In the genomic region with DNA sequence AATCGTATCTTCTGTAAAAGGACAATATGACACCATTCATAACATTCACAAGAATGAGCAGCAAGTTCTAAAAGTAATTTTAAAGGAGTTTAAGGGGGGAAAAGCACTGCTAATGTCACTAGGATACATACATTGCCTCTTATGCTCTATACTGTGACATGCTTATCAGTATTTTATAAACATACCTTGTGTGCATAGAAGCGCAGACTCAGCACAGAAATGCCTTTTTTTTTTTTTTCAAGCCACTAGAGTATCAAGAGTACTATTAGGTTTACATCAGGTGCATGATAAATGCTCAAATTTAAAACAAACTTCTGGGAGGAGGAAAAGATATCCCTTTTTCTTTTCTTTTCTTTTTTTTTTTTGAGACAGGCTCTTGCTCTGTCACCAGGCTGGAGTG, we compare ENCODE assay signal across 22 cellular contexts. TPM values are rescaled to one million over a fixed set of nuclear protein-coding genes. Genes with fewer than 3 reads are reported as not detected.
A peak's percentile ranks its signal among the peaks of the same experiment; 100 is the strongest.
DNase-seq lines count a peak whose midpoint lies in the region; ATAC-seq, FAIRE-seq and TF ChIP-seq lines count a peak whose summit lies in the region.
"Had no signal": no experiment of that assay in that cellular context is flagged by ENCODE, and none has a peak within 500 bp of the region (broad histone marks: within the 10 kb centered on the region; RNA-seq: fewer than 3 reads in every experiment).

No MANE protein-coding gene starts in this region.

- H3K9me3 Mint-ChIP-seq in CD4-positive, CD25-positive, alpha-beta regulatory T cell = no peaks in the 10 kb centered on the region
- no peaks in the 10 kb centered on the region for H3K9me3 Mint-ChIP-seq in mesothelial cell of epicardium
- H3K9me3 Mint-ChIP-seq in stimulated activated naive B cell treated with anti-CD40 and anti-IgM and Interleukin-4, amounts not matched to agents 10 μg/mL and 1 μg/mL and 100 μg/mL, for 72 hours = no peaks in the 10 kb centered on the region

- H3K27ac Mint-ChIP-seq in CD4-positive, CD25-positive, alpha-beta regulatory T cell = peak overlapping the region in 2 of 3 donors; percentile 74 to 86
- peak overlapping the region; percentile 23 for H3K27ac Mint-ChIP-seq in mesothelial cell of epicardium
- peak overlapping the region; percentile 79 for H3K27ac Mint-ChIP-seq in stimulated activated naive B cell treated with anti-CD40 and anti-IgM and Interleukin-4, amounts not matched to agents 10 μg/mL and 1 μg/mL and 100 μg/mL, for 72 hours

- DNase-seq in CD4-positive, CD25-positive, alpha-beta regulatory T cell = no peak
- DNase-seq in mesothelial cell of epicardium (ENCODE audit: low spot score in 2 of 2, unreplicated experiment in 2 of 2) (no peak), HAP-1 (ENCODE audit: low spot score in 2 of 2) (no peak), coronary artery (ENCODE audit: low spot score) (no peak), kidney (no peak)
- DNase-seq in stimulated activated naive B cell treated with anti-CD40 and anti-IgM and Interleukin-4, amounts not matched to agents 10 μg/mL and 1 μg/mL and 100 μg/mL, for 72 hours = no peak
- DNase-seq: COR-L47; EL; NCI-H1048; NCI-H1436 treated with DMSO at 0.1 percent for 48 hours; NCI-H2029 treated with DMSO at 0.1 percent for 48 hours; NCI-H2171 treated with DMSO at 0.1 percent for 48 hours; NCI-H446 treated with DMSO at 0.1 percent for 48 hours; NK-92 treated with Interleukin-12 subunit alpha and Interleukin-12 subunit beta, amount 100 ng/mL, for 24 hours; PC-9 had no signal

- no peak overlapping the region for H3K27ac ChIP-seq in CD4-positive, CD25-positive, alpha-beta regulatory T cell (ENCODE audit: insufficient read depth, low read length, poor library complexity, severe bottlenecking)
- H3K27ac ChIP-seq in OCI-LY1 (ENCODE audit: low read depth, low read length, poor library complexity, severe bottlenecking) (peak overlapping the region; percentile 38), coronary artery (no peak overlapping the region), kidney (ENCODE audit: low read depth in 2 of 2, low read length in 2 of 2) (no peak overlapping the region)
- H3K27ac ChIP-seq: BLaER1, KMS-11, PC-9, SJSA1 had no signal

- no peak overlapping the region for H2AFZ ChIP-seq in OCI-LY1 (ENCODE audit: low read length)
- H2AFZ ChIP-seq: PC-9 had no signal

- H3K9ac ChIP-seq in OCI-LY1 (ENCODE audit: low read length) (no peak overlapping the region), kidney (ENCODE audit: low read length in 2 of 2) (no peak overlapping the region)
- H3K9ac ChIP-seq: BLaER1, KMS-11 had no signal

- no peaks in the 10 kb centered on the region for H3K9me2 ChIP-seq in OCI-LY1 (ENCODE audit: low read depth, low read length)

- H3K4me3 Mint-ChIP-seq in CD4-positive, CD25-positive, alpha-beta regulatory T cell = no peak overlapping the region
- no peak overlapping the region for H3K4me3 Mint-ChIP-seq in mesothelial cell of epicardium
- no peak overlapping the region for H3K4me3 Mint-ChIP-seq in stimulated activated naive B cell treated with anti-CD40 and anti-IgM and Interleukin-4, amounts not matched to agents 10 μg/mL and 1 μg/mL and 100 μg/mL, for 72 hours

- in situ Hi-C loops in HAP-1 (cut with MboI; ENCODE audit: low sequenced_read_pairs) = no loop called here

- H3K4me1 Mint-ChIP-seq in CD4-positive, CD25-positive, alpha-beta regulatory T cell = peaks cover 0 to 2% (median 0%) of the 10 kb centered on the region in 4 donors
- H3K4me1 Mint-ChIP-seq in mesothelial cell of epicardium = peaks cover 3% of the 10 kb centered on the region
- peaks cover 15 to 25% of the 10 kb centered on the region in 2 donors for H3K4me1 Mint-ChIP-seq in stimulated activated naive B cell treated with anti-CD40 and anti-IgM and Interleukin-4, amounts not matched to agents 10 μg/mL and 1 μg/mL and 100 μg/mL, for 72 hours

- H3K27me3 ChIP-seq in CD4-positive, CD25-positive, alpha-beta regulatory T cell (ENCODE audit: control insufficient read depth, insufficient read depth, low read length) = no peaks in the 10 kb centered on the region
- H3K27me3 ChIP-seq in OCI-LY1 (ENCODE audit: insufficient read depth, low read length) (no peaks in the 10 kb centered on the region), HAP-1 (ENCODE audit: low read depth) (no peaks in the 10 kb centered on the region)
- H3K27me3 ChIP-seq: BLaER1, SJSA1 had no signal

- ATAC-seq in CD4-positive, CD25-positive, alpha-beta regulatory T cell (ENCODE audit: low read depth in 2 of 2) = no peak
- no peak for ATAC-seq in stimulated activated naive B cell treated with anti-CD40 and anti-IgM and Interleukin-4, amounts not matched to agents 10 μg/mL and 1 μg/mL and 100 μg/mL, for 72 hours (replicated peaks)
- ATAC-seq: HepG2 had no signal

- no peak for FAIRE-seq in kidney (lab: Jason Lieb, UNC)
- FAIRE-seq: HepG2 had no signal

- no peak for TF ChIP-seq CTCF in OCI-LY1 (IDR thresholded peaks at IDR 0.05; ENCODE audit: low read length)
- no peak for TF ChIP-seq CTCF in mesothelial cell of epicardium (IDR thresholded peaks at IDR 0.05; ENCODE audit: unreplicated experiment)
- TF ChIP-seq CTCF in coronary artery (IDR thresholded peaks at IDR 0.05) = no peak
- no peak for TF ChIP-seq CTCF in kidney (IDR thresholded peaks at IDR 0.05; ENCODE audit: borderline replicate concordance, extremely low read depth, insufficient read depth)

- H3K36me3 ChIP-seq in CD4-positive, CD25-positive, alpha-beta regulatory T cell (ENCODE audit: control insufficient read depth, insufficient read depth, low read length) = peaks cover 23% of the 10 kb centered on the region
- H3K36me3 ChIP-seq in OCI-LY1 (ENCODE audit: insufficient read depth, low read length) (peaks cover 32% of the 10 kb centered on the region), HAP-1 (replicated peaks) (peaks cover 34% of the 10 kb centered on the region), kidney (ENCODE audit: control insufficient read depth in 1 of 2, insufficient read depth in 2 of 2, low read length in 2 of 2) (peaks cover 20 to 30% of the 10 kb centered on the region in 2 donors)

- peaks cover 15% of the 10 kb centered on the region for H3K36me3 Mint-ChIP-seq in CD4-positive, CD25-positive, alpha-beta regulatory T cell
- H3K36me3 Mint-ChIP-seq in mesothelial cell of epicardium = peaks cover 15% of the 10 kb centered on the region
- peaks cover 12 to 27% of the 10 kb centered on the region in 2 donors for H3K36me3 Mint-ChIP-seq in stimulated activated naive B cell treated with anti-CD40 and anti-IgM and Interleukin-4, amounts not matched to agents 10 μg/mL and 1 μg/mL and 100 μg/mL, for 72 hours

- H3K4me1 ChIP-seq in CD4-positive, CD25-positive, alpha-beta regulatory T cell (ENCODE audit: control insufficient read depth, insufficient read depth, low read length, poor library complexity, severe bottlenecking) = no peaks in the 10 kb centered on the region
- H3K4me1 ChIP-seq in OCI-LY1 (ENCODE audit: insufficient read depth, low read length, severe bottlenecking) (peaks cover 32% of the 10 kb centered on the region), HAP-1 (peaks cover 3% of the 10 kb centered on the region; the same call in 1 of the 2 replicates), kidney (ENCODE audit: control insufficient read depth in 1 of 2, insufficient read depth in 1 of 2, low read depth in 1 of 2, low read length in 2 of 2) (no peaks in the 10 kb centered on the region)
- H3K4me1 ChIP-seq: BLaER1 had no signal

- intact Hi-C loops in kidney (cut with DNase I) = no loop called here

- H4K20me1 ChIP-seq in OCI-LY1 (ENCODE audit: insufficient read depth, low read length) = no peaks in the 10 kb centered on the region
- H4K20me1 ChIP-seq: BLaER1 had no signal

- H3K4me2 ChIP-seq in OCI-LY1 (ENCODE audit: low read length) = no peak overlapping the region
- H3K4me2 ChIP-seq: BLaER1, KMS-11, PC-9 had no signal

- no peaks in the 10 kb centered on the region for H3K27me3 Mint-ChIP-seq in CD4-positive, CD25-positive, alpha-beta regulatory T cell
- no peaks in the 10 kb centered on the region for H3K27me3 Mint-ChIP-seq in mesothelial cell of epicardium (ENCODE audit: low read depth)
- H3K27me3 Mint-ChIP-seq in stimulated activated naive B cell treated with anti-CD40 and anti-IgM and Interleukin-4, amounts not matched to agents 10 μg/mL and 1 μg/mL and 100 μg/mL, for 72 hours = no peaks in the 10 kb centered on the region

- no peaks in the 10 kb centered on the region for H3F3A ChIP-seq in OCI-LY1 (ENCODE audit: insufficient read depth, low read length)

- no peak overlapping the region for H3K4me3 ChIP-seq in CD4-positive, CD25-positive, alpha-beta regulatory T cell (ENCODE audit: low read depth, low read length)
- H3K4me3 ChIP-seq in OCI-LY1 (ENCODE audit: low read depth, low read length, poor library complexity, severe bottlenecking) (no peak overlapping the region), HAP-1 (no peak overlapping the region), coronary artery (no peak overlapping the region), kidney (ENCODE audit: low read length in 2 of 2) (no peak overlapping the region)
- H3K4me3 ChIP-seq: BLaER1, PC-9, SJSA1 had no signal

- H3K79me2 ChIP-seq in OCI-LY1 (ENCODE audit: insufficient read depth, low read length) = no peaks in the 10 kb centered on the region

- no peaks in the 10 kb centered on the region for H3K9me3 ChIP-seq in CD4-positive, CD25-positive, alpha-beta regulatory T cell (ENCODE audit: control insufficient read depth in 2 of 2, low read length in 2 of 2)
- H3K9me3 ChIP-seq in OCI-LY1 (ENCODE audit: low read length) = no peaks in the 10 kb centered on the region
- no peaks in the 10 kb centered on the region for H3K9me3 ChIP-seq in HAP-1
- no peaks in the 10 kb centered on the region for H3K9me3 ChIP-seq in kidney (ENCODE audit: control insufficient read depth in 1 of 2, low read length in 2 of 2)
- H3K9me3 ChIP-seq: BLaER1, SJSA1 had no signal

RNA-seq across cellular contexts. Expression of gene SMARCC2, which starts 13.6 kb away (rescaled TPM):
- 153 TPM for total RNA-seq in CD4-positive, CD25-positive, alpha-beta regulatory T cell
- 10 to 100 TPM; 46.3 to 64.1 (median 54.1) TPM for polyA plus RNA-seq in CD4-positive, CD25-positive, alpha-beta regulatory T cell
- total RNA-seq in mesothelial cell of epicardium = 158 to 177 TPM (median 171 TPM) in 3 replicates
- total RNA-seq in kidney = 112 TPM
- polyA plus RNA-seq in kidney (ENCODE audit: insufficient read depth, low read depth, low replicate concordance) = 18.8 TPM

RNA-seq across cellular contexts. Expression of gene RNF41, which starts 18.9 kb away (rescaled TPM):
- total RNA-seq in CD4-positive, CD25-positive, alpha-beta regulatory T cell = 33.7 TPM
- polyA plus RNA-seq in CD4-positive, CD25-positive, alpha-beta regulatory T cell = 10 to 100 TPM; 39.2 to 45.8 (median 45.1) TPM
- 47.1 to 49.6 TPM (median 48.1 TPM) in 3 replicates for total RNA-seq in mesothelial cell of epicardium
- total RNA-seq in kidney = 45.5 TPM
- polyA plus RNA-seq in kidney (ENCODE audit: insufficient read depth, low read depth, low replicate concordance) = 17.6 TPM

RNA-seq across cellular contexts. Expression of gene NABP2, which starts 21.3 kb away (rescaled TPM):
- 16.9 TPM for total RNA-seq in CD4-positive, CD25-positive, alpha-beta regulatory T cell
- polyA plus RNA-seq in CD4-positive, CD25-positive, alpha-beta regulatory T cell = 1 to 10 TPM; 4.1 to 6.8 (median 5.0) TPM
- total RNA-seq in mesothelial cell of epicardium = 23.5 to 24.4 TPM (median 23.7 TPM) in 3 replicates
- 31.0 TPM for total RNA-seq in kidney
- 42.3 TPM for polyA plus RNA-seq in kidney (ENCODE audit: insufficient read depth, low read depth, low replicate concordance)

RNA-seq across cellular contexts. Expression of gene SLC39A5, which starts 27.0 kb away (rescaled TPM):
- 2.0 TPM for total RNA-seq in CD4-positive, CD25-positive, alpha-beta regulatory T cell
- polyA plus RNA-seq in CD4-positive, CD25-positive, alpha-beta regulatory T cell = not detected
- 0.76 to 1.3 TPM (median 1.1 TPM) in 3 replicates for total RNA-seq in mesothelial cell of epicardium
- 5.1 TPM for total RNA-seq in kidney
- 164 TPM for polyA plus RNA-seq in kidney (ENCODE audit: insufficient read depth, low read depth, low replicate concordance)
- total RNA-seq: H4, M059J, SJSA1 had no signal

RNA-seq across cellular contexts. Expression of gene MYL6, which starts 44.7 kb away (rescaled TPM):
- total RNA-seq in CD4-positive, CD25-positive, alpha-beta regulatory T cell = 933 TPM
- polyA plus RNA-seq in CD4-positive, CD25-positive, alpha-beta regulatory T cell = 1,000 to 10,000 TPM; 2,559 to 3,471 (median 2,992) TPM
- 800 to 830 TPM (median 827 TPM) in 3 replicates for total RNA-seq in mesothelial cell of epicardium
- total RNA-seq in kidney = 1,630 TPM
- 4,190 TPM for polyA plus RNA-seq in kidney (ENCODE audit: insufficient read depth, low read depth, low replicate concordance)

Comparison
In these comparisons a context has a peak if more than half of its experiments do, and no peak if none do; other contexts are left out.
1. H3K27ac Mint-ChIP-seq: peak in every context shown above with its lines; median percentile 80 in CD4-positive, CD25-positive, alpha-beta regulatory T cell; 79 in stimulated activated naive B cell treated with anti-CD40 and anti-IgM and Interleukin-4, amounts not matched to agents 10 μg/mL and 1 μg/mL and 100 μg/mL, for 72 hours; 23 in mesothelial cell of epicardium.